In genomic region chr10:52213511-52213831, GRCh38 we compare ENCODE assay signal across 10 cellular contexts.
DNase-seq lines count a peak whose midpoint lies in the region; ATAC-seq and TF ChIP-seq lines count a peak whose summit lies in the region.
"Had no signal": no experiment of that assay in that cellular context is flagged by ENCODE, and none has a peak within 500 bp of the region (broad histone marks: within the 10 kb centered on the region; RNA-seq: fewer than 3 reads in every experiment).

No MANE protein-coding gene starts in this region.

- H3K36me3 ChIP-seq in mucosa of descending colon (ENCODE audit: low read depth) = no peaks in the 10 kb centered on the region
- H3K36me3 ChIP-seq: spleen had no signal

- no peak overlapping the region for H3K4me3 ChIP-seq in fibroblast of pulmonary artery (replicated peaks; ENCODE audit: low read depth, low read length)
- H3K4me3 ChIP-seq in mucosa of descending colon = no peak overlapping the region
- H3K4me3 ChIP-seq: spleen had no signal

- peaks cover 19% of the 10 kb centered on the region for H3K4me1 ChIP-seq in mucosa of descending colon (ENCODE audit: low read depth)

- peak; percentile 74 for DNase-seq in EH (ENCODE audit: low read depth)
- peak; percentile 59 for DNase-seq in NCI-H226
- DNase-seq in fibroblast of pulmonary artery (ENCODE audit: low read depth) = peak; percentile 62
- DNase-seq in mucosa of descending colon = peak in 1 of 3 donors; percentile 13
- no peak for DNase-seq in activated naive CD4-positive, alpha-beta T cell treated with Interleukin-2 at 50 U/mL for 16 hours
- no peak for DNase-seq in stimulated activated CD4-positive, alpha-beta T cell treated with anti-CD3 and anti-CD28 coated beads, Interleukin-1b, Interleukin-23, amount 100 ng/mL, for 48 hours
- DNase-seq in GDM1 (lab: John Stamatoyannopoulos, UW) = no peak
- DNase-seq: effector CD8-positive, alpha-beta T cell; spleen had no signal

- intact Hi-C loops in mucosa of descending colon (cut with DNase I, micrococcal nuclease) = loop anchor here in 1 of 2 donors (10.0 kb wide), 1 partner anchor 1219 kb away; no protein-coding TSS in a partner anchor

- peak; percentile 63 for ATAC-seq in mucosa of descending colon
- ATAC-seq in HG02763 (IDR thresholded peaks at IDR 0.05; ENCODE audit: unreplicated experiment) = no peak

- TF ChIP-seq CTCF in fibroblast of pulmonary artery (IDR thresholded peaks at IDR 0.05; ENCODE audit: low read length, missing control alignments) (no peak), mucosa of descending colon (IDR thresholded peaks at IDR 0.05) (no peak)

- H3K9me3 ChIP-seq in mucosa of descending colon = no peaks in the 10 kb centered on the region
- H3K9me3 ChIP-seq: spleen had no signal

Comparison
In these comparisons a context has a peak if more than half of its experiments do, and no peak if none do; other contexts are left out.
1. DNase-seq: peak in EH (single experiment), NCI-H226 (single experiment) and fibroblast of pulmonary artery (single experiment); none in activated naive CD4-positive, alpha-beta T cell treated with Interleukin-2 at 50 U/mL for 16 hours (single experiment), stimulated activated CD4-positive, alpha-beta T cell treated with anti-CD3 and anti-CD28 coated beads, Interleukin-1b, Interleukin-23, amount 100 ng/mL, for 48 hours (single experiment) and GDM1 (single experiment).